Comparison of ENCODE assay signal across 8 cellular contexts in the genomic region with DNA sequence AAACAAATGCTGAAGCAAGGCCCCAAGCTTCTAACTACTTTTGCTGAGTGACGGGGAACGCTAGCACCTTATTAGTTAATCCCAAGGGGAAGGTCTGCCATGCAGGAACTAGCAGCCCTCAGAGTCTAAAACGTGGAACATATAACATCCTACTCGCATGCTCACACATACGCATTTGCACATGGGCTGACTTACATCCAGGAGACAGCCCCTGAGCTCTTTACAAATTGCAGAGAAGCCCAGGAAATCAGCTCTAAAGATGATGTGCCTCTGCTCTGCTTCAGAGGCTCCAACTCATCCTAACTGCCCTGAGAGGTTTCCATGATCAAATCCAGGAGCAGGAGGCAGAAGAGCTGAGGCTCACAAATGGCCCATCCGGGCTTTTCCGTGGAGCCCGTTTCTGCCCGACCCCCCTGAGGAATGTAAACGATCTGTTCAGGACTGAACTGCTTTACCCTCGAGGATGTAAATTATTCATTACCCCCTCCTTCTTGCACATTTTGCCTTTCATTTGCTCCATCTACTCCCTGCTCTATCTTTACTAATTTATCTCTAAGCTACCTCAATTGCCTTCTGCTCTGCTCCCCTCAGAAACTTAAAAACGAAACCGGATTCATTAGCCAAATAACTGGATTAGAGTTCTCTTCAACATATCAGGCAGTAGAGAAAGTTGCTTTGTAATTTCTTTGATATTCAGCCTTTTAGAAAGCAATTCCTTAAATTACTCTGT.
A peak's percentile ranks its signal among the peaks of the same experiment; 100 is the strongest.
DNase-seq lines count a peak whose midpoint lies in the region; ATAC-seq and TF ChIP-seq lines count a peak whose summit lies in the region.

No MANE protein-coding gene starts in this region.

- POLR2A ChIA-PET in AG04450 (lab: Yijun Ruan, JAX), result interaction anchor here (0.6 to 1.4 kb wide), 2 partner anchors 194 to 479 kb away, joined by 3 to 4 read pairs; no protein-coding TSS in a partner anchor
- POLR2A ChIA-PET in activated CD8-positive, alpha-beta T cell treated with anti-CD3 and anti-CD28 coated beads for 36 hours (lab: Charles Lee), result interaction anchor here (0.7 to 1.4 kb wide), 2 partner anchors 11 to 461 kb away, joined by 3 to 5 read pairs; no protein-coding TSS in a partner anchor

- H3K36me3 ChIP-seq in H7 (replicated peaks; ENCODE audit: control insufficient read depth, insufficient read depth, low read length) (no peaks in the 10 kb centered on the region), stomach smooth muscle (ENCODE audit: control insufficient read depth in 2 of 2, insufficient read depth in 2 of 2, low read length in 2 of 2) (no peaks in the 10 kb centered on the region)

- no peak for TF ChIP-seq CTCF in AG04450 (IDR thresholded peaks at IDR 0.05; ENCODE audit: low read depth, low read length)
- TF ChIP-seq CTCF in activated CD8-positive, alpha-beta T cell treated with anti-CD3 and anti-CD28 coated beads for 36 hours (IDR thresholded peaks at IDR 0.05), result no peak

- no peaks in the 10 kb centered on the region for H3K36me3 Mint-ChIP-seq in activated CD8-positive, alpha-beta T cell treated with anti-CD3 and anti-CD28 coated beads for 36 hours (ENCODE audit: low read depth)

- H3K4me3 Mint-ChIP-seq in activated CD8-positive, alpha-beta T cell treated with anti-CD3 and anti-CD28 coated beads for 36 hours, result peak overlapping the region; percentile 60

- peaks cover 2% of the 10 kb centered on the region for H3K27me3 Mint-ChIP-seq in activated CD8-positive, alpha-beta T cell treated with anti-CD3 and anti-CD28 coated beads for 36 hours

- peaks cover 3% of the 10 kb centered on the region for H3K4me1 ChIP-seq in stomach smooth muscle (ENCODE audit: control insufficient read depth, insufficient read depth, low read length)

- H3K4me3 ChIP-seq in AG04450 (ENCODE audit: low read depth, low read length) (peak overlapping the region; percentile 52), H7 (ENCODE audit: insufficient read depth, low read depth, low read length) (no peak overlapping the region), stomach smooth muscle (ENCODE audit: low read length in 2 of 2) (peak overlapping the region; percentile 64 to 73)

- H3K27ac ChIP-seq in AG04450 (ENCODE audit: low read depth, low read length) (no peak overlapping the region), stomach smooth muscle (ENCODE audit: low read length) (peak overlapping the region; percentile 33)

- peaks cover 11% of the 10 kb centered on the region for H3K4me1 Mint-ChIP-seq in activated CD8-positive, alpha-beta T cell treated with anti-CD3 and anti-CD28 coated beads for 36 hours (ENCODE audit: low read depth)

- H3K27ac Mint-ChIP-seq in activated CD8-positive, alpha-beta T cell treated with anti-CD3 and anti-CD28 coated beads for 36 hours, result no peak overlapping the region

- H3K9me3 ChIP-seq in AG04450 (ENCODE audit: control insufficient read depth, insufficient read depth, low read length) (no peaks in the 10 kb centered on the region), stomach smooth muscle (ENCODE audit: control insufficient read depth in 2 of 2, low read length in 2 of 2) (no peaks in the 10 kb centered on the region)

- H3K9me3 Mint-ChIP-seq in activated CD8-positive, alpha-beta T cell treated with anti-CD3 and anti-CD28 coated beads for 36 hours, result no peaks in the 10 kb centered on the region

- peak overlapping the region; percentile 56 to 58 for H3K9ac ChIP-seq in stomach smooth muscle (ENCODE audit: low read length in 2 of 2)

- DNase-seq in AG04450 (ENCODE audit: low read depth, low spot score) (no peak), H7 (peak; percentile 6), iris pigment epithelial cell (ENCODE audit: low read depth) (peak; percentile 32), middle frontal gyrus (ENCODE audit: extremely low spot score, low spot score) (no peak), T-helper 9 cell (no peak)
- no peak for DNase-seq in activated CD8-positive, alpha-beta T cell treated with anti-CD3 and anti-CD28 coated beads for 36 hours

- intact Hi-C loops in activated CD8-positive, alpha-beta T cell treated with anti-CD3 and anti-CD28 coated beads for 36 hours (cut with micrococcal nuclease), result no loop called here

- CTCF ChIA-PET in AG04450 (lab: Charles Lee), result interaction anchor here (0.6 to 5.6 kb wide), 59 partner anchors 8 to 1681 kb away, joined by 3 to 60 read pairs (median 5); no protein-coding TSS in a partner anchor
- CTCF ChIA-PET in activated CD8-positive, alpha-beta T cell treated with anti-CD3 and anti-CD28 coated beads for 36 hours (lab: Charles Lee), result interaction anchor here (0.6 to 5.5 kb wide), 36 partner anchors 10 to 1242 kb away, joined by 3 to 71 read pairs (median 4); no protein-coding TSS in a partner anchor

- H3K27me3 ChIP-seq in AG04450 (ENCODE audit: control insufficient read depth, insufficient read depth, low read length) (no peaks in the 10 kb centered on the region), H7 (ENCODE audit: control insufficient read depth, insufficient read depth, low read length) (no peaks in the 10 kb centered on the region), stomach smooth muscle (ENCODE audit: control insufficient read depth in 1 of 2, insufficient read depth in 2 of 2, low read length in 2 of 2) (no peaks in the 10 kb centered on the region)

- ATAC-seq in activated CD8-positive, alpha-beta T cell treated with anti-CD3 and anti-CD28 coated beads for 36 hours, result no peak
- no peak for ATAC-seq in HG03565 (IDR thresholded peaks at IDR 0.05; ENCODE audit: unreplicated experiment)

Comparison
In these comparisons a context has a peak if more than half of its experiments do, and no peak if none do; other contexts are left out.
1. DNase-seq: peak in H7 (single experiment) and iris pigment epithelial cell (single experiment); none in AG04450 (single experiment), activated CD8-positive, alpha-beta T cell treated with anti-CD3 and anti-CD28 coated beads for 36 hours (single experiment), middle frontal gyrus (single experiment) and T-helper 9 cell (single experiment).